8 cellular contexts compared by ENCODE assay signal in the genomic region with DNA sequence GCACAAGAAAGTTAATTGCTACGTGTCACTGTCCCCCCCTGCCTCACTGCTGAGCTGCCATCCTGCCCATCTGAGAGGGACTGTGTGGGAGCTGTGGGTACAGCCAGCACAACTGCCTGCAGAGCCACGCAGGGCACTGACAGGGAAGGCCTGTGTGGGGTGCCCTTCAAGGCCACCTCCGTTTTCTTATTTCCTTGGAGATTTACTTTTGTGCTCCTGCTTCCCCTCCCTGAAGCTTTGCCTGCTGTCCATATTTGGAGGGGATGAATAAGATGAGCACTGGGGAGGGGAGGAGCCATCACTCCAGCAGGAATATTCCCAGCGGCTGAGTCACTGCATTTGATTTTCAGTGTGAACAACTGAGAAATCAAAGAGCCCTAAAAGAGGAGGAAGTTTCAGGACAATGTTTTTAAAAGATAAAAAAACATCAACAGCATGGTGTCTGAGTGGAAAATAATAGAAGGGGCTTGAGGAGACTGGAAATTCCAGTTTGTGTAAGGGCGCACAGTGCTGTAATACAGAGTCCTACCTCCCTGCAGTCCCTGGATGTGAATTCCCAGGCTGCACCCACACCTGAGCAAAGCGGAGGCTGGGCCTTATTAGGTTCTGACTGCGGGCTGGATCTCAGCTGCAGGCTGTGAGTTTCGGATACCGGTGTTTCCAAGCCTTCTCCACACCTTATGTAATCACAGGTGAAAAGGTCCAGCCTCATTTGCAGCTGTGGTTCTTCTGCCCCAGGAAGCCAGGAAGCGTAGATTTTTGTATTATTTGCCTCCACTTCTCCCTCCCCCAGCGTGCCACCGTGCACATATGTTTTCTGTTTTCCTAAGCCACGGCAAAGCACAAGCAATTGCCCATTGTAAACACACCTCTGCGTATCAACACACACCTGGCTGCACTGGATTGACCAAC.
A peak's percentile ranks its signal among the peaks of the same experiment; 100 is the strongest.
DNase-seq lines count a peak whose midpoint lies in the region; ATAC-seq and TF ChIP-seq lines count a peak whose summit lies in the region.

No MANE protein-coding gene starts in this region.

- no peaks in the 10 kb centered on the region for H3K27me3 ChIP-seq in RWPE2 (ENCODE audit: insufficient read depth, poor library complexity, severe bottlenecking)
- H3K27me3 ChIP-seq in gastroesophageal sphincter, result no peaks in the 10 kb centered on the region
- H3K27me3 ChIP-seq in skeletal muscle satellite cell (ENCODE audit: control insufficient read depth, insufficient read depth, low read length), result no peaks in the 10 kb centered on the region

- TF ChIP-seq CTCF in RWPE2 (IDR thresholded peaks at IDR 0.05; ENCODE audit: poor library complexity, severe bottlenecking) (no peak), gastroesophageal sphincter (IDR thresholded peaks at IDR 0.05) (peak in 1 of 4 experiments; percentile 4)

- H3K9me3 Mint-ChIP-seq in activated CD4-positive, alpha-beta T cell treated with anti-CD3 and anti-CD28 coated beads, Interleukin-2, amount 10 ng/mL, durations not matched to agents 7 days and 5 days, result no peaks in the 10 kb centered on the region

- ATAC-seq in RWPE2 (ENCODE audit: low read depth) (peak; percentile 90), gastroesophageal sphincter (peak; percentile 75), HG03135 (IDR thresholded peaks at IDR 0.05; ENCODE audit: unreplicated experiment) (no peak), HG02798 (IDR thresholded peaks at IDR 0.05; ENCODE audit: poor library complexity, unreplicated experiment) (no peak)

- H3K4me1 Mint-ChIP-seq in activated CD4-positive, alpha-beta T cell treated with anti-CD3 and anti-CD28 coated beads, Interleukin-2, amount 10 ng/mL, durations not matched to agents 7 days and 5 days, result peaks cover 44% of the 10 kb centered on the region

- peaks cover 30% of the 10 kb centered on the region for H3K4me1 ChIP-seq in RWPE2 (ENCODE audit: insufficient read depth, poor library complexity, severe bottlenecking)
- peaks cover 10 to 62% (median 14%) of the 10 kb centered on the region in 3 donors for H3K4me1 ChIP-seq in gastroesophageal sphincter
- peaks cover 16% of the 10 kb centered on the region for H3K4me1 ChIP-seq in skeletal muscle satellite cell (ENCODE audit: control insufficient read depth, insufficient read depth, low read length)

- TF ChIP-seq EP300 in gastroesophageal sphincter (IDR thresholded peaks at IDR 0.05), result no peak

- no peaks in the 10 kb centered on the region for H3K27me3 Mint-ChIP-seq in activated CD4-positive, alpha-beta T cell treated with anti-CD3 and anti-CD28 coated beads, Interleukin-2, amount 10 ng/mL, durations not matched to agents 7 days and 5 days

- WGBS in gastroesophageal sphincter (ENCODE audit: low coverage in 1 of 2), 2 donors, result 61 to 68% methylated on average over 4 to 12 of the region's 14 CpGs

- peak overlapping the region; percentile 52 for H3K4me2 ChIP-seq in skeletal muscle satellite cell (ENCODE audit: low read length)

- H3K27ac ChIP-seq in RWPE2 (ENCODE audit: poor library complexity, severe bottlenecking) (peak overlapping the region; percentile 58), gastroesophageal sphincter (peak overlapping the region; percentile 9 to 77 (median 76))

- H3K9ac ChIP-seq in skeletal muscle satellite cell (ENCODE audit: low read depth, low read length), result no peak overlapping the region

- no peak overlapping the region for H3K4me3 Mint-ChIP-seq in activated CD4-positive, alpha-beta T cell treated with anti-CD3 and anti-CD28 coated beads, Interleukin-2, amount 10 ng/mL, durations not matched to agents 7 days and 5 days

- H3K36me3 ChIP-seq in RWPE2 (ENCODE audit: low read depth) (no peaks in the 10 kb centered on the region), gastroesophageal sphincter (no peaks in the 10 kb centered on the region), skeletal muscle satellite cell (ENCODE audit: insufficient read depth, low read length) (no peaks in the 10 kb centered on the region)

- CTCF ChIA-PET in activated CD4-positive, alpha-beta T cell treated with anti-CD3 and anti-CD28 coated beads, Interleukin-2, amount 10 ng/mL, durations not matched to agents 7 days and 5 days (lab: Charles Lee), result interaction anchor here (0.9 kb wide), 2 partner anchors 11 to 14 kb away, joined by 3 read pairs; no protein-coding TSS in a partner anchor

- H3K27ac Mint-ChIP-seq in activated CD4-positive, alpha-beta T cell treated with anti-CD3 and anti-CD28 coated beads, Interleukin-2, amount 10 ng/mL, durations not matched to agents 7 days and 5 days, result peak overlapping the region; percentile 61

- H3K4me3 ChIP-seq in RWPE2 (ENCODE audit: severe bottlenecking), result no peak overlapping the region
- no peak overlapping the region for H3K4me3 ChIP-seq in gastroesophageal sphincter
- no peak overlapping the region for H3K4me3 ChIP-seq in skeletal muscle satellite cell (ENCODE audit: low read length)

- DNase-seq in activated CD4-positive, alpha-beta T cell treated with anti-CD3 and anti-CD28 coated beads, Interleukin-2, amount 10 ng/mL, durations not matched to agents 7 days and 5 days, result no peak
- DNase-seq in activated CD4-positive, alpha-beta T cell treated with anti-CD3 and anti-CD28 coated beads, Interleukin-2, amount 50 U/mL, for 4 hours, result no peak
- no peak for DNase-seq in RWPE2 (ENCODE audit: low spot score)
- DNase-seq in SKM-1 (lab: John Stamatoyannopoulos, UW; ENCODE audit: unreplicated experiment), result no peak

- no peaks in the 10 kb centered on the region for H3K9me3 ChIP-seq in RWPE2 (ENCODE audit: severe bottlenecking)
- H3K9me3 ChIP-seq in gastroesophageal sphincter, result no peaks in the 10 kb centered on the region
- no peaks in the 10 kb centered on the region for H3K9me3 ChIP-seq in skeletal muscle satellite cell (replicated peaks; ENCODE audit: low read length)

- TF ChIP-seq POLR2A in gastroesophageal sphincter (IDR thresholded peaks at IDR 0.05), result no peak

- H3K36me3 Mint-ChIP-seq in activated CD4-positive, alpha-beta T cell treated with anti-CD3 and anti-CD28 coated beads, Interleukin-2, amount 10 ng/mL, durations not matched to agents 7 days and 5 days (ENCODE audit: low read depth), result peaks cover 56% of the 10 kb centered on the region

- POLR2A ChIA-PET in activated CD4-positive, alpha-beta T cell treated with anti-CD3 and anti-CD28 coated beads, Interleukin-2, amount 10 ng/mL, durations not matched to agents 7 days and 5 days (lab: Charles Lee), result no interaction called here

Comparison
In these comparisons a context has a peak if more than half of its experiments do, and no peak if none do; other contexts are left out.
1. ATAC-seq: peak in RWPE2 (single experiment) and gastroesophageal sphincter (single experiment); none in HG03135 (single experiment) and HG02798 (single experiment).